ENCODE assay signal across 20 cellular contexts in the genomic region with DNA sequence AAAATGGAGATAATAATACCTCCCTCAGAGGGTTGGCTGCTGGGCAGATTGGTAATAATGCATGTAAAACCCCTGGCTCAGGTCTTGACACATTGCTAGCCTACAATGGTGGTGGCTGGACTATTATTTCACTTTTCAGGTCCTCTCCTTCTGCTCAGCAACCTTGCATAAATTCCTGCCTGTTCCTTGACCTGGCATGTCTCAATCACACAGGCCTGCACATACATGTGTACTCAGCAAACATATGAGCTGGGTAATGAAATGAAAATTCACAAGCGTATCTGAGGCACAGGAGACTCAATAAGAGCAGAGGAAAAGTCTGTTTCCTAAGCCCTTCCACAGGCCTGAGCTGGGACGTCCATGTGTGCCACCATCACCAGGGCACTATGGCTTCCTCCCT. TPM values are rescaled to one million over a fixed set of nuclear protein-coding genes. Genes with fewer than 3 reads are reported as not detected.
"Had no signal": no experiment of that assay in that cellular context is flagged by ENCODE, and none has a peak within 500 bp of the region (broad histone marks: within the 10 kb centered on the region; RNA-seq: fewer than 3 reads in every experiment).

No MANE protein-coding gene starts in this region.

- H3K36me3 ChIP-seq: suprapubic skin had no signal

- H3K27me3 ChIP-seq: body of pancreas, suprapubic skin had no signal

- H3K4me3 Mint-ChIP-seq: activated CD4-positive, alpha-beta T cell treated with anti-CD3 and anti-CD28 coated beads for 36 hours; activated naive CD8-positive, alpha-beta T cell treated with anti-CD3 and anti-CD28 coated beads for 36 hours; activated T-cell treated with anti-CD3 and anti-CD28 coated beads, Interleukin-2, amount 50 U/mL, for 72 hours; natural killer cell; stimulated activated naive CD8-positive, alpha-beta T cell treated with anti-CD3 and anti-CD28 coated beads, Interleukin-15, Interleukin-2, amounts not matched to agents 100 ng/mL and 50 ng/mL, for 24 hours had no signal

- H3K36me3 Mint-ChIP-seq: activated naive CD8-positive, alpha-beta T cell treated with anti-CD3 and anti-CD28 coated beads for 36 hours; natural killer cell had no signal

- H3K27ac ChIP-seq: body of pancreas, foreskin keratinocyte, psoas muscle, suprapubic skin had no signal

- H3K27me3 Mint-ChIP-seq: activated CD4-positive, alpha-beta T cell treated with anti-CD3 and anti-CD28 coated beads for 36 hours; activated naive CD8-positive, alpha-beta T cell treated with anti-CD3 and anti-CD28 coated beads for 36 hours; stimulated activated naive CD8-positive, alpha-beta T cell treated with anti-CD3 and anti-CD28 coated beads, Interleukin-15, Interleukin-2, amounts not matched to agents 100 ng/mL and 50 ng/mL, for 24 hours had no signal

- ATAC-seq: activated CD4-positive, alpha-beta T cell treated with anti-CD3 and anti-CD28 coated beads for 36 hours; body of pancreas; left colon; mucosa of descending colon; natural killer cell; psoas muscle; SK-N-SH treated with all-trans-retinoic acid at 6 μM for 48 hours had no signal

- H3K4me3 ChIP-seq: body of pancreas, mucosa of descending colon, psoas muscle, smooth muscle cell, suprapubic skin had no signal

- H3K9me3 Mint-ChIP-seq: activated naive CD8-positive, alpha-beta T cell treated with anti-CD3 and anti-CD28 coated beads for 36 hours; activated T-cell treated with anti-CD3 and anti-CD28 coated beads, Interleukin-2, amount 50 U/mL, for 72 hours; natural killer cell; stimulated activated naive CD8-positive, alpha-beta T cell treated with anti-CD3 and anti-CD28 coated beads, Interleukin-15, Interleukin-2, amounts not matched to agents 100 ng/mL and 50 ng/mL, for 24 hours had no signal

- H3K9me3 ChIP-seq: body of pancreas, mucosa of descending colon, psoas muscle, suprapubic skin had no signal

- H3K4me2 ChIP-seq: smooth muscle cell had no signal

- DNase-seq: activated CD4-positive, alpha-beta T cell treated with anti-CD3 and anti-CD28 coated beads for 36 hours; activated CD8-positive, alpha-beta memory T cell treated with anti-CD3 and anti-CD28 coated beads, Interleukin-2, amount 50 U/mL, for 48 hours; activated naive CD8-positive, alpha-beta T cell treated with anti-CD3 and anti-CD28 coated beads for 36 hours; activated T-cell treated with anti-CD3 and anti-CD28 coated beads, Interleukin-2, amount 50 U/mL, for 72 hours; amygdala; body of pancreas; effector memory CD4-positive, alpha-beta T cell; foreskin keratinocyte; head of caudate nucleus; left colon; mammary epithelial cell; mucosa of descending colon; natural killer cell; psoas muscle; T-helper 1 cell; trophoblast cell had no signal

- H3K27ac Mint-ChIP-seq: activated CD4-positive, alpha-beta T cell treated with anti-CD3 and anti-CD28 coated beads for 36 hours; activated naive CD8-positive, alpha-beta T cell treated with anti-CD3 and anti-CD28 coated beads for 36 hours; activated T-cell treated with anti-CD3 and anti-CD28 coated beads, Interleukin-2, amount 50 U/mL, for 72 hours; natural killer cell; stimulated activated naive CD8-positive, alpha-beta T cell treated with anti-CD3 and anti-CD28 coated beads, Interleukin-15, Interleukin-2, amounts not matched to agents 100 ng/mL and 50 ng/mL, for 24 hours had no signal

RNA-seq across cellular contexts. Expression of a gene that starts 17.4 kb away (rescaled TPM):
- total RNA-seq: activated naive CD8-positive, alpha-beta T cell treated with anti-CD3 and anti-CD28 coated beads for 36 hours; foreskin keratinocyte; smooth muscle cell had no signal

RNA-seq across cellular contexts. Expression of a gene that starts 37.7 kb away (rescaled TPM):
- total RNA-seq: natural killer cell, psoas muscle had no signal
